11 cellular contexts compared by ENCODE assay signal in genomic region chr5:33313150-33313549, GRCh38.
DNase-seq lines count a peak whose midpoint lies in the region; ATAC-seq, FAIRE-seq and TF ChIP-seq lines count a peak whose summit lies in the region.
"Had no signal": no experiment of that assay in that cellular context is flagged by ENCODE, and none has a peak within 500 bp of the region (broad histone marks: within the 10 kb centered on the region; RNA-seq: fewer than 3 reads in every experiment).

No MANE protein-coding gene starts in this region.

- DNase-seq in DMS153 (lab: John Stamatoyannopoulos, UW), result peak; percentile 32
- DNase-seq in DMS153 treated with DMSO at 0.1 percent for 48 hours (lab: John Stamatoyannopoulos, UW; ENCODE audit: unreplicated experiment), result no peak
- peak; percentile 23 to 43 for DNase-seq in SJSA1 (ENCODE audit: low read depth in 1 of 2, low spot score in 2 of 2)
- peak; percentile 90 for DNase-seq in fibroblast of peridontal ligament (ENCODE audit: extremely low read depth)
- peak; percentile 21 for DNase-seq in smooth muscle cell of the brain vasculature (ENCODE audit: low read depth, low spot score)
- no peak for DNase-seq in frontal cortex (ENCODE audit: low spot score in 2 of 2)
- DNase-seq in CD8-positive, alpha-beta T cell, result no peak
- no peak for DNase-seq in stimulated activated CD4-positive, alpha-beta T cell treated with anti-CD3 and anti-CD28 coated beads, Interleukin-4, amount 100 ng/mL, for 4 hours
- DNase-seq: activated CD8-positive, alpha-beta memory T cell treated with anti-CD3 and anti-CD28 coated beads, Interleukin-2, amount 10 ng/mL, durations not matched to agents 7 days and 5 days; NCI-H1930 had no signal

- no peak overlapping the region for H3K4me3 ChIP-seq in SJSA1
- no peak overlapping the region for H3K4me3 ChIP-seq in CD8-positive, alpha-beta T cell (ENCODE audit: low read depth, low read length)

- H3K27ac Mint-ChIP-seq in CD8-positive, alpha-beta T cell, result no peak overlapping the region
- H3K27ac Mint-ChIP-seq: activated CD8-positive, alpha-beta memory T cell treated with anti-CD3 and anti-CD28 coated beads, Interleukin-2, amount 10 ng/mL, durations not matched to agents 7 days and 5 days had no signal

- intact Hi-C loops in CD8-positive, alpha-beta T cell (cut with DNase I, micrococcal nuclease), result no loop called here

- H3K4me3 Mint-ChIP-seq in CD8-positive, alpha-beta T cell, result no peak overlapping the region
- H3K4me3 Mint-ChIP-seq: activated CD8-positive, alpha-beta memory T cell treated with anti-CD3 and anti-CD28 coated beads, Interleukin-2, amount 10 ng/mL, durations not matched to agents 7 days and 5 days had no signal

- peaks cover 57% of the 10 kb centered on the region for H3K4me1 ChIP-seq in SJSA1 (replicated peaks)
- H3K4me1 ChIP-seq in CD8-positive, alpha-beta T cell (ENCODE audit: insufficient read depth, low read length), result no peaks in the 10 kb centered on the region

- POLR2A ChIA-PET in CD8-positive, alpha-beta T cell (lab: Charles Lee), result no interaction called here

- peak overlapping the region; percentile 67 for H3K27ac ChIP-seq in SJSA1
- no peak overlapping the region for H3K27ac ChIP-seq in CD8-positive, alpha-beta T cell (ENCODE audit: low read depth, low read length)

- CTCF ChIA-PET in CD8-positive, alpha-beta T cell (lab: Charles Lee), result interaction anchor here (0.6 kb wide), 1 partner anchor 616 kb away, joined by 4 read pairs; no protein-coding TSS in a partner anchor

- TF ChIP-seq CTCF in CD8-positive, alpha-beta T cell (IDR thresholded peaks at IDR 0.05), result no peak

- H3K27me3 Mint-ChIP-seq in CD8-positive, alpha-beta T cell (ENCODE audit: low read depth), result no peaks in the 10 kb centered on the region
- H3K27me3 Mint-ChIP-seq: activated CD8-positive, alpha-beta memory T cell treated with anti-CD3 and anti-CD28 coated beads, Interleukin-2, amount 10 ng/mL, durations not matched to agents 7 days and 5 days had no signal

- H3K4me1 Mint-ChIP-seq in CD8-positive, alpha-beta T cell (ENCODE audit: low read depth), result no peaks in the 10 kb centered on the region
- H3K4me1 Mint-ChIP-seq: activated CD8-positive, alpha-beta memory T cell treated with anti-CD3 and anti-CD28 coated beads, Interleukin-2, amount 10 ng/mL, durations not matched to agents 7 days and 5 days had no signal

- no peak for ATAC-seq in CD8-positive, alpha-beta T cell
- ATAC-seq: activated CD8-positive, alpha-beta memory T cell treated with anti-CD3 and anti-CD28 coated beads, Interleukin-2, amount 10 ng/mL, durations not matched to agents 7 days and 5 days had no signal

- no peaks in the 10 kb centered on the region for H3K9me3 ChIP-seq in SJSA1 (replicated peaks)
- no peaks in the 10 kb centered on the region for H3K9me3 ChIP-seq in CD8-positive, alpha-beta T cell (ENCODE audit: low read length)

- no peaks in the 10 kb centered on the region for H3K9me3 Mint-ChIP-seq in CD8-positive, alpha-beta T cell

- no peaks in the 10 kb centered on the region for H3K27me3 ChIP-seq in SJSA1 (replicated peaks)
- H3K27me3 ChIP-seq in CD8-positive, alpha-beta T cell (ENCODE audit: insufficient read depth, low read length), result no peaks in the 10 kb centered on the region

- no peak for FAIRE-seq in frontal cortex (lab: Jason Lieb, UNC)
- FAIRE-seq: A204.1 had no signal

- H3K36me3 Mint-ChIP-seq in CD8-positive, alpha-beta T cell, result no peaks in the 10 kb centered on the region
- H3K36me3 Mint-ChIP-seq: activated CD8-positive, alpha-beta memory T cell treated with anti-CD3 and anti-CD28 coated beads, Interleukin-2, amount 10 ng/mL, durations not matched to agents 7 days and 5 days had no signal

- no peaks in the 10 kb centered on the region for H3K36me3 ChIP-seq in SJSA1
- no peaks in the 10 kb centered on the region for H3K36me3 ChIP-seq in CD8-positive, alpha-beta T cell (ENCODE audit: insufficient read depth, low read length)

Comparison
In these comparisons a context has a peak if more than half of its experiments do, and no peak if none do; other contexts are left out.
1. DNase-seq: peak in DMS153 (single experiment), SJSA1 (2 of 2), fibroblast of peridontal ligament (single experiment) and smooth muscle cell of the brain vasculature (single experiment); none in DMS153 treated with DMSO at 0.1 percent for 48 hours (single experiment), frontal cortex (0 of 2), CD8-positive, alpha-beta T cell (0 of 7) and stimulated activated CD4-positive, alpha-beta T cell treated with anti-CD3 and anti-CD28 coated beads, Interleukin-4, amount 100 ng/mL, for 4 hours (0 of 2).